In genomic region chr12:101076940-101077351, GRCh38 we compare ENCODE assay signal across 15 cellular contexts.
DNase-seq lines count a peak whose midpoint lies in the region; ATAC-seq, FAIRE-seq and TF ChIP-seq lines count a peak whose summit lies in the region.
"Had no signal": no experiment of that assay in that cellular context is flagged by ENCODE, and none has a peak within 500 bp of the region (broad histone marks: within the 10 kb centered on the region; RNA-seq: fewer than 3 reads in every experiment).

No MANE protein-coding gene starts in this region.

- no peaks in the 10 kb centered on the region for H3K36me3 ChIP-seq in right lobe of liver

- H3K27ac ChIP-seq in right lobe of liver, result no peak overlapping the region

- no peaks in the 10 kb centered on the region for H3K9me3 ChIP-seq in right lobe of liver

- 16% methylated on average over 3 of the region's 3 CpGs for WGBS in right lobe of liver (ENCODE audit: insufficient coverage, low coverage, low lambda C conversion rate, missing lambda C conversion rate)

- no peaks in the 10 kb centered on the region for H3K27me3 ChIP-seq in right lobe of liver

- CTCF ChIA-PET in T-cell (lab: Charles Lee), result no interaction called here

- H3K9me3 Mint-ChIP-seq in T-cell (peaks cover 0 to 2% (median 0%) of the 10 kb centered on the region in 3 donors), HFFc6 (peaks cover 10% of the 10 kb centered on the region)
- H3K9me3 Mint-ChIP-seq: CD8-positive, alpha-beta memory T cell had no signal

- H3K4me1 ChIP-seq in right lobe of liver, result no peaks in the 10 kb centered on the region

- ATAC-seq in right lobe of liver (no peak), T-cell (replicated peaks in 1 of 4) (no peak)
- ATAC-seq: Panc1, sciatic nerve had no signal

- H3K4me1 Mint-ChIP-seq in T-cell, result peaks cover 0 to 4% (median 0%) of the 10 kb centered on the region in 3 donors
- no peaks in the 10 kb centered on the region for H3K4me1 Mint-ChIP-seq in HFFc6 (ENCODE audit: low read depth)

- no peak for FAIRE-seq in RCC 7860 (lab: Jason Lieb, UNC)
- no peak for FAIRE-seq in D721Med (lab: Jason Lieb, UNC)

- H3K4me3 ChIP-seq in fibroblast of pulmonary artery (replicated peaks; ENCODE audit: low read depth, low read length) (no peak overlapping the region), right lobe of liver (no peak overlapping the region)

- POLR2A ChIA-PET in T-cell (lab: Charles Lee), result no interaction called here

- TF ChIP-seq POLR2A in right lobe of liver (IDR thresholded peaks at IDR 0.05), result no peak

- DNase-seq in EL, result peak; percentile 77
- DNase-seq in RCC 7860 (ENCODE audit: low spot score), result peak; percentile 12
- DNase-seq in fibroblast of pulmonary artery (ENCODE audit: low read depth), result peak; percentile 34
- peak; percentile 76 for DNase-seq in renal cortical epithelial cell (ENCODE audit: low read depth)
- no peak for DNase-seq in right lobe of liver
- DNase-seq in D721Med (ENCODE audit: insufficient read length, low spot score), result no peak
- no peak for DNase-seq in T-cell
- DNase-seq in HFFc6, result no peak
- DNase-seq: activated CD8-positive, alpha-beta memory T cell treated with anti-CD3 and anti-CD28 coated beads for 24 hours; activated naive CD4-positive, alpha-beta T cell treated with anti-CD3 and anti-CD28 coated beads for 36 hours; CD8-positive, alpha-beta memory T cell; central memory CD4-positive, alpha-beta T cell; NCI-H2171 treated with DMSO at 0.1 percent for 48 hours had no signal

- TF ChIP-seq CTCF in fibroblast of pulmonary artery (IDR thresholded peaks at IDR 0.05; ENCODE audit: low read length, missing control alignments) (no peak), right lobe of liver (IDR thresholded peaks at IDR 0.05) (no peak), D721Med (IDR thresholded peaks at IDR 0.05; ENCODE audit: insufficient read depth, missing control alignments) (no peak), HFFc6 (IDR thresholded peaks at IDR 0.05) (no peak)

- H3K4me3 Mint-ChIP-seq in T-cell, result no peak overlapping the region
- H3K4me3 Mint-ChIP-seq in HFFc6, result no peak overlapping the region
- H3K4me3 Mint-ChIP-seq: activated naive CD4-positive, alpha-beta T cell treated with anti-CD3 and anti-CD28 coated beads for 36 hours; CD8-positive, alpha-beta memory T cell had no signal

- no peak overlapping the region for H3K27ac Mint-ChIP-seq in T-cell
- no peak overlapping the region for H3K27ac Mint-ChIP-seq in HFFc6
- H3K27ac Mint-ChIP-seq: activated naive CD4-positive, alpha-beta T cell treated with anti-CD3 and anti-CD28 coated beads for 36 hours; CD8-positive, alpha-beta memory T cell had no signal

- H3K27me3 Mint-ChIP-seq in T-cell (no peaks in the 10 kb centered on the region), HFFc6 (ENCODE audit: insufficient read depth) (no peaks in the 10 kb centered on the region; the same call in 1 of the 2 replicates)

- intact Hi-C loops in right lobe of liver (cut with DNase I), result no loop called here

- H3K36me3 Mint-ChIP-seq in T-cell (no peaks in the 10 kb centered on the region), HFFc6 (ENCODE audit: low read depth) (no peaks in the 10 kb centered on the region)
- H3K36me3 Mint-ChIP-seq: CD8-positive, alpha-beta memory T cell had no signal

Comparison
In these comparisons a context has a peak if more than half of its experiments do, and no peak if none do; other contexts are left out.
1. DNase-seq: peak in EL (single experiment), RCC 7860 (single experiment), fibroblast of pulmonary artery (single experiment) and renal cortical epithelial cell (single experiment); none in right lobe of liver (0 of 3), D721Med (single experiment), T-cell (0 of 34) and HFFc6 (single experiment).